1 cellular context compared by ENCODE assay signal in the genomic region with DNA sequence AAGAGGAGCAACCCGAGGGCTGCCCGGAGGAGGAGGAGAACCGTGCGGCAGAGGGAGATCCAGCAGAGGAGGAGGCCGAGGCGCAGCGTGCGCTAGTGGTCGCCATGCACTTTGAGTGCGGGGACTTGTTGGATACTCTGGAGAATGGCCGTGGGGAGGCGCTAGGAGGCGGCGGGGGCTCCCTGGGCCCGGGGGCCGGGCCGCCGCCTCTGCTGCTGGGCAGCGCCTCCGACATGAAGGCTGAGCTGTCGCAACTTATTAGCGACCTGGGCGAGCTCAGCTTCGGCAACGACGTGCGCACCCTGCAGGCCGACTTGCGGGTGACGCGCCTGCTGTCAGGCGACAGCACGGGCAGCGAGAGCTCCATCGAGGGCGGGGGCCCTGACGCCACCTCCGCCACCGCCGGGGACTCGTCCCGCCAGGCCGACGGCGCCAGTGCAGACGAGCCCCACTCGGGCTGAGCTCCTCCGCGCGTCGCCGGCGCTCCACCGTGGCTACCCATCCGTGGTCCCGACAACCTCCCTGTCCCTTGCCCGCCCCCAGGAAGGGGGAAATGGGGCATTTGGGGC.
TF ChIP-seq lines count a peak whose summit lies in the region.

No MANE protein-coding gene starts in this region.

TF ChIP-seq in GM23338, 12 proteins besides CTCF, POLR2A, EP300 and RAD21 (continued from another document):
- TF ChIP-seq, protein P1, sequence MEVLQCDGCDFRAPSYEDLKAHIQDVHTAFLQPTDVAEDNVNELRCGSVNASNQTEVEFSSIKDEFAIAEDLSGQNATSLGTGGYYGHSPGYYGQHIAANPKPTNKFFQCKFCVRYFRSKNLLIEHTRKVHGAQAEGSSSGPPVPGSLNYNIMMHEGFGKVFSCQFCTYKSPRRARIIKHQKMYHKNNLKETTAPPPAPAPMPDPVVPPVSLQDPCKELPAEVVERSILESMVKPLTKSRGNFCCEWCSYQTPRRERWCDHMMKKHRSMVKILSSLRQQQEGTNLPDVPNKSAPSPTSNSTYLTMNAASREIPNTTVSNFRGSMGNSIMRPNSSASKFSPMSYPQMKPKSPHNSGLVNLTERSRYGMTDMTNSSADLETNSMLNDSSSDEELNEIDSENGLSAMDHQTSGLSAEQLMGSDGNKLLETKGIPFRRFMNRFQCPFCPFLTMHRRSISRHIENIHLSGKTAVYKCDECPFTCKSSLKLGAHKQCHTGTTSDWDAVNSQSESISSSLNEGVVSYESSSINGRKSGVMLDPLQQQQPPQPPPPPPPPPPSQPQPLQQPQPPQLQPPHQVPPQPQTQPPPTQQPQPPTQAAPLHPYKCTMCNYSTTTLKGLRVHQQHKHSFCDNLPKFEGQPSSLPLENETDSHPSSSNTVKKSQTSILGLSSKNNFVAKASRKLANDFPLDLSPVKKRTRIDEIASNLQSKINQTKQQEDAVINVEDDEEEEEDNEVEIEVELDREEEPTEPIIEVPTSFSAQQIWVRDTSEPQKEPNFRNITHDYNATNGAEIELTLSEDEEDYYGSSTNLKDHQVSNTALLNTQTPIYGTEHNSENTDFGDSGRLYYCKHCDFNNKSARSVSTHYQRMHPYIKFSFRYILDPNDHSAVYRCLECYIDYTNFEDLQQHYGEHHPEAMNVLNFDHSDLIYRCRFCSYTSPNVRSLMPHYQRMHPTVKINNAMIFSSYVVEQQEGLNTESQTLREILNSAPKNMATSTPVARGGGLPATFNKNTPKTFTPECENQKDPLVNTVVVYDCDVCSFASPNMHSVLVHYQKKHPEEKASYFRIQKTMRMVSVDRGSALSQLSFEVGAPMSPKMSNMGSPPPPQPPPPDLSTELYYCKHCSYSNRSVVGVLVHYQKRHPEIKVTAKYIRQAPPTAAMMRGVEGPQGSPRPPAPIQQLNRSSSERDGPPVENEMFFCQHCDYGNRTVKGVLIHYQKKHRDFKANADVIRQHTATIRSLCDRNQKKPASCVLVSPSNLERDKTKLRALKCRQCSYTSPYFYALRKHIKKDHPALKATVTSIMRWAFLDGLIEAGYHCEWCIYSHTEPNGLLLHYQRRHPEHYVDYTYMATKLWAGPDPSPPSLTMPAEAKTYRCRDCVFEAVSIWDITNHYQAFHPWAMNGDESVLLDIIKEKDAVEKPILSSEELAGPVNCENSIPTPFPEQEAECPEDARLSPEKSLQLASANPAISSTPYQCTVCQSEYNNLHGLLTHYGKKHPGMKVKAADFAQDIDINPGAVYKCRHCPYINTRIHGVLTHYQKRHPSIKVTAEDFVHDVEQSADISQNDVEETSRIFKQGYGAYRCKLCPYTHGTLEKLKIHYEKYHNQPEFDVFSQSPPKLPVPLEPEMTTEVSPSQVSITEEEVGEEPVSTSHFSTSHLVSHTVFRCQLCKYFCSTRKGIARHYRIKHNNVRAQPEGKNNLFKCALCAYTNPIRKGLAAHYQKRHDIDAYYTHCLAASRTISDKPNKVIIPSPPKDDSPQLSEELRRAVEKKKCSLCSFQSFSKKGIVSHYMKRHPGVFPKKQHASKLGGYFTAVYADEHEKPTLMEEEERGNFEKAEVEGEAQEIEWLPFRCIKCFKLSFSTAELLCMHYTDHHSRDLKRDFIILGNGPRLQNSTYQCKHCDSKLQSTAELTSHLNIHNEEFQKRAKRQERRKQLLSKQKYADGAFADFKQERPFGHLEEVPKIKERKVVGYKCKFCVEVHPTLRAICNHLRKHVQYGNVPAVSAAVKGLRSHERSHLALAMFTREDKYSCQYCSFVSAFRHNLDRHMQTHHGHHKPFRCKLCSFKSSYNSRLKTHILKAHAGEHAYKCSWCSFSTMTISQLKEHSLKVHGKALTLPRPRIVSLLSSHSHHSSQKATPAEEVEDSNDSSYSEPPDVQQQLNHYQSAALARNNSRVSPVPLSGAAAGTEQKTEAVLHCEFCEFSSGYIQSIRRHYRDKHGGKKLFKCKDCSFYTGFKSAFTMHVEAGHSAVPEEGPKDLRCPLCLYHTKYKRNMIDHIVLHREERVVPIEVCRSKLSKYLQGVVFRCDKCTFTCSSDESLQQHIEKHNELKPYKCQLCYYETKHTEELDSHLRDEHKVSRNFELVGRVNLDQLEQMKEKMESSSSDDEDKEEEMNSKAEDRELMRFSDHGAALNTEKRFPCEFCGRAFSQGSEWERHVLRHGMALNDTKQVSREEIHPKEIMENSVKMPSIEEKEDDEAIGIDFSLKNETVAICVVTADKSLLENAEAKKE (CRISPR knock-in tag; IDR thresholded peaks at IDR 0.05): no peak
- TF ChIP-seq EZH2phosphoT487 (IDR thresholded peaks at IDR 0.05; ENCODE audit: unreplicated experiment): no peak
- TF ChIP-seq, protein P2, sequence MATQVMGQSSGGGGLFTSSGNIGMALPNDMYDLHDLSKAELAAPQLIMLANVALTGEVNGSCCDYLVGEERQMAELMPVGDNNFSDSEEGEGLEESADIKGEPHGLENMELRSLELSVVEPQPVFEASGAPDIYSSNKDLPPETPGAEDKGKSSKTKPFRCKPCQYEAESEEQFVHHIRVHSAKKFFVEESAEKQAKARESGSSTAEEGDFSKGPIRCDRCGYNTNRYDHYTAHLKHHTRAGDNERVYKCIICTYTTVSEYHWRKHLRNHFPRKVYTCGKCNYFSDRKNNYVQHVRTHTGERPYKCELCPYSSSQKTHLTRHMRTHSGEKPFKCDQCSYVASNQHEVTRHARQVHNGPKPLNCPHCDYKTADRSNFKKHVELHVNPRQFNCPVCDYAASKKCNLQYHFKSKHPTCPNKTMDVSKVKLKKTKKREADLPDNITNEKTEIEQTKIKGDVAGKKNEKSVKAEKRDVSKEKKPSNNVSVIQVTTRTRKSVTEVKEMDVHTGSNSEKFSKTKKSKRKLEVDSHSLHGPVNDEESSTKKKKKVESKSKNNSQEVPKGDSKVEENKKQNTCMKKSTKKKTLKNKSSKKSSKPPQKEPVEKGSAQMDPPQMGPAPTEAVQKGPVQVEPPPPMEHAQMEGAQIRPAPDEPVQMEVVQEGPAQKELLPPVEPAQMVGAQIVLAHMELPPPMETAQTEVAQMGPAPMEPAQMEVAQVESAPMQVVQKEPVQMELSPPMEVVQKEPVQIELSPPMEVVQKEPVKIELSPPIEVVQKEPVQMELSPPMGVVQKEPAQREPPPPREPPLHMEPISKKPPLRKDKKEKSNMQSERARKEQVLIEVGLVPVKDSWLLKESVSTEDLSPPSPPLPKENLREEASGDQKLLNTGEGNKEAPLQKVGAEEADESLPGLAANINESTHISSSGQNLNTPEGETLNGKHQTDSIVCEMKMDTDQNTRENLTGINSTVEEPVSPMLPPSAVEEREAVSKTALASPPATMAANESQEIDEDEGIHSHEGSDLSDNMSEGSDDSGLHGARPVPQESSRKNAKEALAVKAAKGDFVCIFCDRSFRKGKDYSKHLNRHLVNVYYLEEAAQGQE (IDR thresholded peaks at IDR 0.05; ENCODE audit: unreplicated experiment): no peak
- no peak for TF ChIP-seq ZNF114 (CRISPR knock-in tag; IDR thresholded peaks at IDR 0.05)
- TF ChIP-seq ZNF331 (CRISPR knock-in tag; IDR thresholded peaks at IDR 0.05; ENCODE audit: low read depth): no peak
- no peak for TF ChIP-seq NANOG (IDR thresholded peaks at IDR 0.05; ENCODE audit: borderline replicate concordance)
- TF ChIP-seq CREB1 (CRISPR knock-in tag; IDR thresholded peaks at IDR 0.05; ENCODE audit: low read depth): peak; percentile 81
- no peak for TF ChIP-seq EZH2 (IDR thresholded peaks at IDR 0.05; ENCODE audit: low read depth, unreplicated experiment)
- TF ChIP-seq, protein P3, sequence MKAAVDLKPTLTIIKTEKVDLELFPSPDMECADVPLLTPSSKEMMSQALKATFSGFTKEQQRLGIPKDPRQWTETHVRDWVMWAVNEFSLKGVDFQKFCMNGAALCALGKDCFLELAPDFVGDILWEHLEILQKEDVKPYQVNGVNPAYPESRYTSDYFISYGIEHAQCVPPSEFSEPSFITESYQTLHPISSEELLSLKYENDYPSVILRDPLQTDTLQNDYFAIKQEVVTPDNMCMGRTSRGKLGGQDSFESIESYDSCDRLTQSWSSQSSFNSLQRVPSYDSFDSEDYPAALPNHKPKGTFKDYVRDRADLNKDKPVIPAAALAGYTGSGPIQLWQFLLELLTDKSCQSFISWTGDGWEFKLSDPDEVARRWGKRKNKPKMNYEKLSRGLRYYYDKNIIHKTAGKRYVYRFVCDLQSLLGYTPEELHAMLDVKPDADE (IDR thresholded peaks at IDR 0.05): no peak
- no peak for TF ChIP-seq STAT1 (IDR thresholded peaks at IDR 0.05; ENCODE audit: unreplicated experiment)
- TF ChIP-seq POLR2AphosphoS5 (IDR thresholded peaks at IDR 0.05; ENCODE audit: low read depth): peak; percentile 29; the same call in 1 of the 2 replicates
TF ChIP-seq in GM23338: peak in this region for 2.
